In the genomic region with DNA sequence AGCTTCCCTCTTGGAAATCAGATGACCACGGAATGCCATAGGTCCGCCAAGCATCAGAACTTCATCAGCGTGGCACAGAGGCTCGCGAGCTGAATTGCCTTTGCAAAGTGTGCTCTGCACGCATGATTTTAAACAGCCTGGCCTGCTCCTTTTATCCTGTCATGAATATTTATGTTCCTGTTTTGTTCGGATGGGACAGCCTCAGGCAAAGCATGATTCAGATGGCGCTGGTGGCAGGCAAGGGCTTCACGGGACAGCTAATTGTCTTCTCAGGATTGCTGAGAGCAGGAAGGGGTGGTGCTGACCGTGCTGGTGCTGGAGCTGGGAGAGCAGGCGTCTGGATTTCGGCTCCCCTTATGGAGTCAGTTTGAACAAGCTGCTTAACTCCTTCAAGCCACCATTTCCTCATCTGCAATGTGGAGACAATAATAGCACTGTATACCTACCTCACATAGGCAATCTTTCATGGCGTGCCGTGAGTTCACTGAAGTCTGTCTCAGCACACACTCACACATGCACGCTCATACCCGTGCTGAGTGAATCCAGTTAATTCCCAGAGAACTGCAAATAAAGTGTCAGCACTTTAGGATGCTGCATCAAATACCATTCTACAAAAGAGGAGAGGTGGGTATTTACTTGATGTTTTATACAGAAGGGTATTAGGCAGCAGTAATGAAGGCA, we compare ENCODE assay signal across 15 cellular contexts.
DNase-seq lines count a peak whose midpoint lies in the region; ATAC-seq and TF ChIP-seq lines count a peak whose summit lies in the region.
"Had no signal": no experiment of that assay in that cellular context is flagged by ENCODE, and none has a peak within 500 bp of the region (broad histone marks: within the 10 kb centered on the region; RNA-seq: fewer than 3 reads in every experiment).

No MANE protein-coding gene starts in this region.

- POLR2A ChIA-PET in BJ (lab: Charles Lee) = no interaction called here

- peak overlapping the region; percentile 47 for H3K4me3 Mint-ChIP-seq in neural progenitor cell
- H3K4me3 Mint-ChIP-seq: activated CD8-positive, alpha-beta T cell treated with anti-CD3 and anti-CD28 coated beads for 36 hours; stimulated activated naive B cell treated with anti-CD40 and anti-IgM and Interleukin-4, amounts not matched to agents 10 μg/mL and 1 μg/mL and 100 μg/mL, for 72 hours had no signal

- no peaks in the 10 kb centered on the region for H3K36me3 Mint-ChIP-seq in neural progenitor cell
- H3K36me3 Mint-ChIP-seq: stimulated activated naive B cell treated with anti-CD40 and anti-IgM and Interleukin-4, amounts not matched to agents 10 μg/mL and 1 μg/mL and 100 μg/mL, for 72 hours had no signal

- H3K4me3 ChIP-seq in BJ (ENCODE audit: low read depth, low read length) (no peak overlapping the region), neural progenitor cell (no peak overlapping the region)

- H3K4me1 Mint-ChIP-seq in neural progenitor cell = peaks cover 69% of the 10 kb centered on the region

- ATAC-seq in esophagus mucosa (peak; percentile 86), HG02884 (IDR thresholded peaks at IDR 0.05; ENCODE audit: unreplicated experiment) (no peak), GM18519 (IDR thresholded peaks at IDR 0.05; ENCODE audit: low FRiP score, unreplicated experiment) (no peak)
- ATAC-seq: activated CD8-positive, alpha-beta T cell treated with anti-CD3 and anti-CD28 coated beads for 36 hours; stimulated activated naive B cell treated with anti-CD40 and anti-IgM and Interleukin-4, amounts not matched to agents 10 μg/mL and 1 μg/mL and 100 μg/mL, for 72 hours had no signal

- H3K9me3 Mint-ChIP-seq in neural progenitor cell = peaks cover 3% of the 10 kb centered on the region
- H3K9me3 Mint-ChIP-seq: activated CD8-positive, alpha-beta T cell treated with anti-CD3 and anti-CD28 coated beads for 36 hours; activated T-helper 2 cell treated with anti-CD3 and anti-CD28 coated beads, Interferon-gamma antibody, Interleukin-2, Interleukin-4, amounts not matched to agents 10 μg/mL and 5 μg/mL and 100 μg/mL, durations not matched to agents 14 hours and 24 hours and 36 hours; stimulated activated naive B cell treated with anti-CD40 and anti-IgM and Interleukin-4, amounts not matched to agents 10 μg/mL and 1 μg/mL and 100 μg/mL, for 72 hours had no signal

- no peaks in the 10 kb centered on the region for H4K20me1 ChIP-seq in neural progenitor cell (ENCODE audit: low read depth)

- CTCF ChIA-PET in BJ (lab: Yijun Ruan, JAX) = interaction anchor here (1.4 kb wide), 1 partner anchor 359 kb away, joined by 3 read pairs; no protein-coding TSS in a partner anchor

- peak overlapping the region; percentile 37 for H2AFZ ChIP-seq in neural progenitor cell (replicated peaks)

- H3K27ac ChIP-seq in neural progenitor cell = no peak overlapping the region

- no peaks in the 10 kb centered on the region for H3K79me2 ChIP-seq in neural progenitor cell (ENCODE audit: low read depth)

- no peaks in the 10 kb centered on the region for H3F3A ChIP-seq in neural progenitor cell (ENCODE audit: low read depth)

- no peak for TF ChIP-seq CTCF in BJ (IDR thresholded peaks at IDR 0.05; ENCODE audit: insufficient read depth, low read depth, low read length)
- no peak for TF ChIP-seq CTCF in neural progenitor cell (IDR thresholded peaks at IDR 0.05)

- DNase-seq in BJ (ENCODE audit: low read depth) = peak; percentile 84
- peak; percentile 92 for DNase-seq in M059J (ENCODE audit: low read depth)
- peak; percentile 7 for DNase-seq in neural progenitor cell (ENCODE audit: low spot score)
- no peak for DNase-seq in activated gamma-delta T cell treated with Interleukin-2 at 50 U/mL for 16 hours
- DNase-seq in DMS 273 treated with DMSO at 0.1 percent for 48 hours (lab: John Stamatoyannopoulos, UW) = no peak
- DNase-seq: activated CD8-positive, alpha-beta T cell treated with anti-CD3 and anti-CD28 coated beads for 36 hours; amniotic stem cell; Karpas-422; NCI-H146; NCI-H446 treated with DMSO at 0.1 percent for 48 hours; stimulated activated naive B cell treated with anti-CD40 and anti-IgM and Interleukin-4, amounts not matched to agents 10 μg/mL and 1 μg/mL and 100 μg/mL, for 72 hours had no signal

- H3K4me2 ChIP-seq in neural progenitor cell = no peak overlapping the region

- H3K9ac ChIP-seq in neural progenitor cell = no peak overlapping the region

- H3K9me3 ChIP-seq in neural progenitor cell (ENCODE audit: low read depth) = no peaks in the 10 kb centered on the region

- H3K27me3 Mint-ChIP-seq in neural progenitor cell (ENCODE audit: insufficient read depth, low read depth) = peaks cover 18% of the 10 kb centered on the region
- H3K27me3 Mint-ChIP-seq: activated CD8-positive, alpha-beta T cell treated with anti-CD3 and anti-CD28 coated beads for 36 hours; stimulated activated naive B cell treated with anti-CD40 and anti-IgM and Interleukin-4, amounts not matched to agents 10 μg/mL and 1 μg/mL and 100 μg/mL, for 72 hours had no signal

- peaks cover 10% of the 10 kb centered on the region for H3K4me1 ChIP-seq in neural progenitor cell

- H3K27me3 ChIP-seq in BJ (ENCODE audit: control insufficient read depth, insufficient read depth, low read length) = no peaks in the 10 kb centered on the region
- H3K27me3 ChIP-seq in neural progenitor cell = no peaks in the 10 kb centered on the region

- H3K27ac Mint-ChIP-seq in neural progenitor cell = peak overlapping the region; percentile 93
- H3K27ac Mint-ChIP-seq: activated CD8-positive, alpha-beta T cell treated with anti-CD3 and anti-CD28 coated beads for 36 hours; activated T-helper 2 cell treated with anti-CD3 and anti-CD28 coated beads, Interferon-gamma antibody, Interleukin-2, Interleukin-4, amounts not matched to agents 10 μg/mL and 5 μg/mL and 100 μg/mL, durations not matched to agents 14 hours and 24 hours and 36 hours; stimulated activated naive B cell treated with anti-CD40 and anti-IgM and Interleukin-4, amounts not matched to agents 10 μg/mL and 1 μg/mL and 100 μg/mL, for 72 hours had no signal

- no peaks in the 10 kb centered on the region for H3K36me3 ChIP-seq in BJ (ENCODE audit: control insufficient read depth, insufficient read depth, low read length)
- H3K36me3 ChIP-seq in neural progenitor cell = no peaks in the 10 kb centered on the region

Comparison
In these comparisons a context has a peak if more than half of its experiments do, and no peak if none do; other contexts are left out.
1. DNase-seq: peak in BJ (single experiment), M059J (single experiment) and neural progenitor cell (single experiment); none in activated gamma-delta T cell treated with Interleukin-2 at 50 U/mL for 16 hours (single experiment) and DMS 273 treated with DMSO at 0.1 percent for 48 hours (single experiment).